1 cellular context compared by ENCODE assay signal in genomic region chr12:6777386-6777785, GRCh38.
TF ChIP-seq lines count a peak whose summit lies in the region.

No MANE protein-coding gene starts in this region.

TF ChIP-seq in SK-N-SH, 30 proteins besides CTCF, POLR2A, EP300 and RAD21 (continued from another document):
- TF ChIP-seq USF2 (IDR thresholded peaks at IDR 0.05; ENCODE audit: borderline replicate concordance, low read depth, low read length), result no peak
